ENCODE assay signal across 1 cellular context in the genomic region with DNA sequence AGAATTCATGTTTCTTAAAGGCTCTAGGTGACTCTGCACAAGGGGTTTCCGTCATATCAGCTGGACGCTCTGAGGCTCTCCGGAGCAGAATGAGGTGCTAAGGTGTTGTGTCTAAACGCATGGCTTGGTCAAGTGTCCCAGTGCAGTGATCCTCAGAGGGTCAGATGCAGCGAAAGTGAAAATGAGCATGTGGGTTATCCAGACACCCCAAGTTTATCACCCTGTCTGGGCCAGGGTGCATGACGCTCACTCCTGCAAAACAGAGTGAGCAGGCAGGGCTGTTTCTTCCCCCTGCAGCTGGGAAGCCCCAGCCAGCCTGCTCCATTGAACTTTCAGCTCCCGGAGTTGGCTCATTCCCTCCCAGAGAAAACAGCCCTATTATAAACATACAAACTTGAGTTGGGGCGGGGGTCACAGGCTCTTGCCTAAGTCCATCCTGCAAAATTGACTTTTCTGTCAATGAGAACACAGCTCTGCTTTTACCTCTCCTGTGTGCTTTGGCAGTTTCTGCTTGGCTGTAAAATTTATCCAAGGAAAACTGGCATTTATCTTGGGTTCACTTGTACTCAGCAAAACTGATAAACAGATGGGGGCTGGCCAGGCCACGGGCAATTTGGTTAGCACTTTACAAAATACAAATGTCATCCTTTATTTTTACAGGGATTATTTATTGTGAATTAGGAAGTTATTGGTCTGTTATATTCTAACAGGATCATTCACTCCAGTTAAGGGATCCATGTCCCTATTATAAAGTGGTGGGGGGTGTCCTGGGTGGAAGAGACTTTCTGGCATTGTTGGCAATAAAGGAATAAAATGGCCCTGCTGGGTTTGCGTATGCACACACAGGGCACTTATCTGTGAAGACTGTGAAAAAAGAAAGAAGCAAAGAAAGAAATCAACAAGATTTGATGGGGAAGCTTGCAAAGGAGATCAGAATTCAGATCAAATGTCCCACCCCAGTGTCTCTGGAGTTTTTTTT.
TF ChIP-seq lines count a peak whose summit lies in the region.

No MANE protein-coding gene starts in this region.

TF ChIP-seq in HepG2, 621 proteins besides CTCF, POLR2A, EP300 and RAD21 (continued from another document and continues in another):
- TF ChIP-seq, protein P1, sequence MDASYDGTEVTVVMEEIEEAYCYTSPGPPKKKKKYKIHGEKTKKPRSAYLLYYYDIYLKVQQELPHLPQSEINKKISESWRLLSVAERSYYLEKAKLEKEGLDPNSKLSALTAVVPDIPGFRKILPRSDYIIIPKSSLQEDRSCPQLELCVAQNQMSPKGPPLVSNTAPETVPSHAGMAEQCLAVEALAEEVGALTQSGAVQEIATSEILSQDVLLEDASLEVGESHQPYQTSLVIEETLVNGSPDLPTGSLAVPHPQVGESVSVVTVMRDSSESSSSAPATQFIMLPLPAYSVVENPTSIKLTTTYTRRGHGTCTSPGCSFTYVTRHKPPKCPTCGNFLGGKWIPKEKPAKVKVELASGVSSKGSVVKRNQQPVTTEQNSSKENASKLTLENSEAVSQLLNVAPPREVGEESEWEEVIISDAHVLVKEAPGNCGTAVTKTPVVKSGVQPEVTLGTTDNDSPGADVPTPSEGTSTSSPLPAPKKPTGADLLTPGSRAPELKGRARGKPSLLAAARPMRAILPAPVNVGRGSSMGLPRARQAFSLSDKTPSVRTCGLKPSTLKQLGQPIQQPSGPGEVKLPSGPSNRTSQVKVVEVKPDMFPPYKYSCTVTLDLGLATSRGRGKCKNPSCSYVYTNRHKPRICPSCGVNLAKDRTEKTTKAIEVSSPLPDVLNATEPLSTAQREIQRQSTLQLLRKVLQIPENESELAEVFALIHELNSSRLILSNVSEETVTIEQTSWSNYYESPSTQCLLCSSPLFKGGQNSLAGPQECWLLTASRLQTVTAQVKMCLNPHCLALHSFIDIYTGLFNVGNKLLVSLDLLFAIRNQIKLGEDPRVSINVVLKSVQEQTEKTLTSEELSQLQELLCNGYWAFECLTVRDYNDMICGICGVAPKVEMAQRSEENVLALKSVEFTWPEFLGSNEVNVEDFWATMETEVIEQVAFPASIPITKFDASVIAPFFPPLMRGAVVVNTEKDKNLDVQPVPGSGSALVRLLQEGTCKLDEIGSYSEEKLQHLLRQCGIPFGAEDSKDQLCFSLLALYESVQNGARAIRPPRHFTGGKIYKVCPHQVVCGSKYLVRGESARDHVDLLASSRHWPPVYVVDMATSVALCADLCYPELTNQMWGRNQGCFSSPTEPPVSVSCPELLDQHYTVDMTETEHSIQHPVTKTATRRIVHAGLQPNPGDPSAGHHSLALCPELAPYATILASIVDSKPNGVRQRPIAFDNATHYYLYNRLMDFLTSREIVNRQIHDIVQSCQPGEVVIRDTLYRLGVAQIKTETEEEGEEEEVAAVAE (CRISPR knock-in tag; IDR thresholded peaks at IDR 0.05; ENCODE audit: borderline replicate concordance), result no peak; the same call in 1 of the 2 replicates
- TF ChIP-seq MBD4 (IDR thresholded peaks at IDR 0.05; ENCODE audit: borderline replicate concordance, low read length) (no peak), ZNF180 (CRISPR knock-in tag; IDR thresholded peaks at IDR 0.05; ENCODE audit: borderline replicate concordance, low read depth) (no peak; the same call in 1 of the 2 replicates), HMGA1 (CRISPR knock-in tag; conservative IDR thresholded peaks at IDR 0.05) (no peak), TBX3 (IDR thresholded peaks at IDR 0.05; ENCODE audit: borderline replicate concordance) (no peak), IRF2 (CRISPR knock-in tag; IDR thresholded peaks at IDR 0.05) (peak; percentile 71; the same call in 1 of the 2 replicates), DR1 (CRISPR knock-in tag; IDR thresholded peaks at IDR 0.05) (no peak), HNF4A (CRISPR knock-in tag; IDR thresholded peaks at IDR 0.05) (peak; percentile 96), ZNF30 (CRISPR knock-in tag; IDR thresholded peaks at IDR 0.05) (no peak), SAFB2 (CRISPR knock-in tag; IDR thresholded peaks at IDR 0.05; ENCODE audit: borderline replicate concordance, low read depth) (peak; percentile 76; the same call in 1 of the 2 replicates), TGIF2 (CRISPR knock-in tag; IDR thresholded peaks at IDR 0.05) (peak; percentile 62; the same call in 1 of the 2 replicates), CREB1 (IDR thresholded peaks at IDR 0.05) (no peak), CREB1 (CRISPR knock-in tag; IDR thresholded peaks at IDR 0.05) (peak; percentile 45; the same call in 1 of the 2 replicates), SAP130 (CRISPR knock-in tag; IDR thresholded peaks at IDR 0.05; ENCODE audit: low read depth) (peak; percentile 87), ZNF101 (CRISPR knock-in tag; IDR thresholded peaks at IDR 0.05; ENCODE audit: borderline replicate concordance, low read depth) (no peak), KMT2A (CRISPR knock-in tag; IDR thresholded peaks at IDR 0.05) (no peak), ZNF160 (CRISPR knock-in tag; IDR thresholded peaks at IDR 0.05) (peak; percentile 75; the same call in 1 of the 2 replicates), CBX5 (CRISPR knock-in tag; IDR thresholded peaks at IDR 0.05; ENCODE audit: borderline replicate concordance) (peak; percentile 77; the same call in 1 of the 2 replicates), DNMT1 (CRISPR knock-in tag; IDR thresholded peaks at IDR 0.05) (no peak), SRSF1 (optimal IDR thresholded peaks at IDR 0.05; ENCODE audit: low read depth, low read length) (peak; percentile 79), PAF1 (CRISPR knock-in tag; IDR thresholded peaks at IDR 0.05) (no peak), ZNF709 (CRISPR knock-in tag; IDR thresholded peaks at IDR 0.05) (no peak), MEIS1 (CRISPR knock-in tag; IDR thresholded peaks at IDR 0.05; ENCODE audit: borderline replicate concordance) (peak; percentile 76; the same call in 1 of the 2 replicates), ZNF570 (CRISPR knock-in tag; IDR thresholded peaks at IDR 0.05; ENCODE audit: borderline replicate concordance) (no peak), ZNF761 (CRISPR knock-in tag; conservative IDR thresholded peaks at IDR 0.05) (no peak), PCBP1 (IDR thresholded peaks at IDR 0.05; ENCODE audit: borderline replicate concordance, low read depth, low read length) (no peak), HOXA9 (CRISPR knock-in tag; IDR thresholded peaks at IDR 0.05; ENCODE audit: borderline replicate concordance) (no peak), POGZ (CRISPR knock-in tag; IDR thresholded peaks at IDR 0.05) (peak; percentile 87; the same call in 1 of the 2 replicates), FOSL1 (CRISPR knock-in tag; IDR thresholded peaks at IDR 0.05; ENCODE audit: borderline replicate concordance) (peak; percentile 29; the same call in 1 of the 2 replicates), ZNF263 (CRISPR knock-in tag; IDR thresholded peaks at IDR 0.05) (no peak; the same call in 1 of the 2 replicates), ZNF446 (CRISPR knock-in tag; IDR thresholded peaks at IDR 0.05) (no peak), CBX2 (IDR thresholded peaks at IDR 0.05; ENCODE audit: low read depth, low read length) (no peak), CBX2 (CRISPR knock-in tag; IDR thresholded peaks at IDR 0.05; ENCODE audit: low read depth) (no peak), ZZZ3 (CRISPR knock-in tag; IDR thresholded peaks at IDR 0.05; ENCODE audit: borderline replicate concordance) (no peak), HOXA7 (CRISPR knock-in tag; IDR thresholded peaks at IDR 0.05) (no peak), ZNF143 (CRISPR knock-in tag; IDR thresholded peaks at IDR 0.05) (no peak; the same call in 1 of the 2 replicates), RFX3 (CRISPR knock-in tag; IDR thresholded peaks at IDR 0.05) (no peak), NAIF1 (CRISPR knock-in tag; IDR thresholded peaks at IDR 0.05; ENCODE audit: borderline replicate concordance) (no peak; the same call in 1 of the 2 replicates)
- TF ChIP-seq, protein P2, sequence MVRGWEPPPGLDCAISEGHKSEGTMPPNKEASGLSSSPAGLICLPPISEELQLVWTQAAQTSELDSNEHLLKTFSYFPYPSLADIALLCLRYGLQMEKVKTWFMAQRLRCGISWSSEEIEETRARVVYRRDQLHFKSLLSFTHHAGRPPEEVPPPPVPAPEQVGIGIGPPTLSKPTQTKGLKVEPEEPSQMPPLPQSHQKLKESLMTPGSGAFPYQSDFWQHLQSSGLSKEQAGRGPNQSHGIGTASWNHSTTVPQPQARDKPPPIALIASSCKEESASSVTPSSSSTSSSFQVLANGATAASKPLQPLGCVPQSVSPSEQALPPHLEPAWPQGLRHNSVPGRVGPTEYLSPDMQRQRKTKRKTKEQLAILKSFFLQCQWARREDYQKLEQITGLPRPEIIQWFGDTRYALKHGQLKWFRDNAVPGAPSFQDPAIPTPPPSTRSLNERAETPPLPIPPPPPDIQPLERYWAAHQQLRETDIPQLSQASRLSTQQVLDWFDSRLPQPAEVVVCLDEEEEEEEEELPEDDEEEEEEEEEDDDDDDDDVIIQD (CRISPR knock-in tag; IDR thresholded peaks at IDR 0.05; ENCODE audit: low read depth), result peak; percentile 74; the same call in 1 of the 2 replicates
- TF ChIP-seq, protein P3, sequence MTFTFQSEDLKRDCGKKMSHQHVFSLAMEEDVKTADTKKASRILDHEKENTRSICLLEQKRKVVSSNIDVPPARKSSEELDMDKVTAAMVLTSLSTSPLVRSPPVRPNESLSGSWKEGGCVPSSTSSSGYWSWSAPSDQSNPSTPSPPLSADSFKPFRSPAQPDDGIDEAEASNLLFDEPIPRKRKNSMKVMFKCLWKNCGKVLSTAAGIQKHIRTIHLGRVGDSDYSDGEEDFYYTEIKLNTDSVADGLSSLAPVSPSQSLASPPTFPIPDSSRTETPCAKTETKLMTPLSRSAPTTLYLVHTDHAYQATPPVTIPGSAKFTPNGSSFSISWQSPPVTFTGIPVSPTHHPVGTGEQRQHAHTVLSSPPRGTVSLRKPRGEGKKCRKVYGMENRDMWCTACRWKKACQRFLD (CRISPR knock-in tag; IDR thresholded peaks at IDR 0.05; ENCODE audit: borderline replicate concordance), result no peak
- TF ChIP-seq, protein P4, sequence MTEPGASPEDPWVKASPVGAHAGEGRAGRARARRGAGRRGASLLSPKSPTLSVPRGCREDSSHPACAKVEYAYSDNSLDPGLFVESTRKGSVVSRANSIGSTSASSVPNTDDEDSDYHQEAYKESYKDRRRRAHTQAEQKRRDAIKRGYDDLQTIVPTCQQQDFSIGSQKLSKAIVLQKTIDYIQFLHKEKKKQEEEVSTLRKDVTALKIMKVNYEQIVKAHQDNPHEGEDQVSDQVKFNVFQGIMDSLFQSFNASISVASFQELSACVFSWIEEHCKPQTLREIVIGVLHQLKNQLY (CRISPR knock-in tag; IDR thresholded peaks at IDR 0.05), result 0 out of 2 replicates have a peak, but pooled peaks have one; percentile 45
- TF ChIP-seq, protein P5, sequence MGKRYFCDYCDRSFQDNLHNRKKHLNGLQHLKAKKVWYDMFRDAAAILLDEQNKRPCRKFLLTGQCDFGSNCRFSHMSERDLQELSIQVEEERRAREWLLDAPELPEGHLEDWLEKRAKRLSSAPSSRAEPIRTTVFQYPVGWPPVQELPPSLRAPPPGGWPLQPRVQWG (CRISPR knock-in tag; IDR thresholded peaks at IDR 0.05; ENCODE audit: borderline replicate concordance, low read depth), result no peak
- TF ChIP-seq, protein P6, sequence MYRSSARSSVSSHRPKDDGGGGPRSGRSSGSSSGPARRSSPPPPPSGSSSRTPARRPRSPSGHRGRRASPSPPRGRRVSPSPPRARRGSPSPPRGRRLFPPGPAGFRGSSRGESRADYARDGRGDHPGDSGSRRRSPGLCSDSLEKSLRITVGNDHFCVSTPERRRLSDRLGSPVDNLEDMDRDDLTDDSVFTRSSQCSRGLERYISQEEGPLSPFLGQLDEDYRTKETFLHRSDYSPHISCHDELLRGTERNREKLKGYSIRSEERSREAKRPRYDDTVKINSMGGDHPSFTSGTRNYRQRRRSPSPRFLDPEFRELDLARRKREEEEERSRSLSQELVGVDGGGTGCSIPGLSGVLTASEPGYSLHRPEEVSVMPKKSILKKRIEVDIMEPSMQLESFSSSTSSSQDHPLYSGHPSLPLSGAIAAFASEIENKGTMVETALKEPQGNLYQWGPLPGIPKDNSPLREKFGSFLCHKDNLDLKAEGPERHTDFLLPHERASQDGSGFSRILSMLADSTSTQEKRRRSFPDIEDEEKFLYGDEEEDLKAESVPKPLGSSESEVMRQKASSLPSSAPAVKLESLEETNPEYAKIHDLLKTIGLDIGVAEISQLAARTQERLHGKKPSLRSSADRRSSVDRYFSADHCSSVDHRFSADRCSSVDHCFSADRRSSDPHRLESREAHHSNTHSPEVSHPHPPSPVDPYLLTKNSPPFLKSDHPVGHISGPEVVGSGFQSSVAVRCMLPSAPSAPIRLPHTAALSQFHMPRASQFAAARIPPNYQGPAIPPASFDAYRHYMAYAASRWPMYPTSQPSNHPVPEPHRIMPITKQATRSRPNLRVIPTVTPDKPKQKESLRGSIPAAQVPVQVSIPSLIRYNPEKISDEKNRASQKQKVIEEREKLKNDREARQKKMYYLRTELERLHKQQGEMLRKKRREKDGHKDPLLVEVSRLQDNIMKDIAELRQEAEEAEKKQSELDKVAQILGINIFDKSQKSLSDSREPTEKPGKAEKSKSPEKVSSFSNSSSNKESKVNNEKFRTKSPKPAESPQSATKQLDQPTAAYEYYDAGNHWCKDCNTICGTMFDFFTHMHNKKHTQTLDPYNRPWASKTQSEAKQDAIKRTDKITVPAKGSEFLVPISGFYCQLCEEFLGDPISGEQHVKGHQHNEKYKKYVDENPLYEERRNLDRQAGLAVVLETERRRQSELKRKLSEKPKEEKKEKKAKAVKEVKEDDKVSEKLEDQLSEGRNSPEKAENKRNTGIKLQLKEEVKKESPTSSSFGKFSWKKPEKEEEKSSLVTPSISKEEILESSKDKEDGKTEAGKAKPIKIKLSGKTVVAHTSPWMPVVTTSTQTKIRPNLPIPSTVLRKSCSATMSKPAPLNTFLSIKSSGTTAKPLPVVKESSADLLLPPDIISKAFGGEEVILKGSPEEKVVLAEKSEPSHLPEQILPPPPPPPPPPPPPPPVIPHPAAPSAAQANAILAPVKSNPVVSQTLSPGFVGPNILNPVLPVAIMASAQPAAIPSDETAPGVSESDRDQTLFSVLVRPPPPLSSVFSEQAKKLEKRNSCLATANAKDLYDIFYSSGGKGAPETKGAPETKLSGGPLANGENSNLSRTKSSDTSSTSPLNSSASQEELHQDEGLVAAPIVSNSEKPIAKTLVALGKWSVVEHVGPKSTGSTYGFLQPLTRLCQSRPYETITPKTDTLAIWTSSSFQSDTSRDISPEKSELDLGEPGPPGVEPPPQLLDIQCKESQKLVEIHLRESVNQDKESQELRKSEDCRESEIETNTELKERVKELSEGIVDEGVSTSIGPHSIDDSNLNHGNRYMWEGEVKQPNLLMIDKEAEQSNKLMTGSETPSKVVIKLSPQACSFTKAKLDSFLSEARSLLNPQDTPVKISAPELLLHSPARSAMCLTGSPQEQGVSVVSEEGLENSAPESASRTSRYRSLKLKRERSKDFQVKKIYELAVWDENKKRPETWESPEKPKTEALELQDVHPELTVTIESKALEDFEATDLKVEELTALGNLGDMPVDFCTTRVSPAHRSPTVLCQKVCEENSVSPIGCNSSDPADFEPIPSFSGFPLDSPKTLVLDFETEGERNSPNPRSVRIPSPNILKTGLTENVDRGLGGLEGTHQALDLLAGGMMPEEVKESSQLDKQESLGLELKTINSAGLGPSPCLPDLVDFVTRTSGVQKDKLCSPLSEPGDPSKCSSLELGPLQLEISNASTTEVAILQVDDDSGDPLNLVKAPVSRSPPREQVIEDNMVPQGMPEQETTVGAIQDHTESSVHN (CRISPR knock-in tag; IDR thresholded peaks at IDR 0.05), result no peak
- TF ChIP-seq, protein P7, sequence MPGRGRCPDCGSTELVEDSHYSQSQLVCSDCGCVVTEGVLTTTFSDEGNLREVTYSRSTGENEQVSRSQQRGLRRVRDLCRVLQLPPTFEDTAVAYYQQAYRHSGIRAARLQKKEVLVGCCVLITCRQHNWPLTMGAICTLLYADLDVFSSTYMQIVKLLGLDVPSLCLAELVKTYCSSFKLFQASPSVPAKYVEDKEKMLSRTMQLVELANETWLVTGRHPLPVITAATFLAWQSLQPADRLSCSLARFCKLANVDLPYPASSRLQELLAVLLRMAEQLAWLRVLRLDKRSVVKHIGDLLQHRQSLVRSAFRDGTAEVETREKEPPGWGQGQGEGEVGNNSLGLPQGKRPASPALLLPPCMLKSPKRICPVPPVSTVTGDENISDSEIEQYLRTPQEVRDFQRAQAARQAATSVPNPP (CRISPR knock-in tag; IDR thresholded peaks at IDR 0.05), result peak; percentile 73; the same call in 1 of the 2 replicates
